8 cellular contexts compared by ENCODE assay signal in the genomic region with DNA sequence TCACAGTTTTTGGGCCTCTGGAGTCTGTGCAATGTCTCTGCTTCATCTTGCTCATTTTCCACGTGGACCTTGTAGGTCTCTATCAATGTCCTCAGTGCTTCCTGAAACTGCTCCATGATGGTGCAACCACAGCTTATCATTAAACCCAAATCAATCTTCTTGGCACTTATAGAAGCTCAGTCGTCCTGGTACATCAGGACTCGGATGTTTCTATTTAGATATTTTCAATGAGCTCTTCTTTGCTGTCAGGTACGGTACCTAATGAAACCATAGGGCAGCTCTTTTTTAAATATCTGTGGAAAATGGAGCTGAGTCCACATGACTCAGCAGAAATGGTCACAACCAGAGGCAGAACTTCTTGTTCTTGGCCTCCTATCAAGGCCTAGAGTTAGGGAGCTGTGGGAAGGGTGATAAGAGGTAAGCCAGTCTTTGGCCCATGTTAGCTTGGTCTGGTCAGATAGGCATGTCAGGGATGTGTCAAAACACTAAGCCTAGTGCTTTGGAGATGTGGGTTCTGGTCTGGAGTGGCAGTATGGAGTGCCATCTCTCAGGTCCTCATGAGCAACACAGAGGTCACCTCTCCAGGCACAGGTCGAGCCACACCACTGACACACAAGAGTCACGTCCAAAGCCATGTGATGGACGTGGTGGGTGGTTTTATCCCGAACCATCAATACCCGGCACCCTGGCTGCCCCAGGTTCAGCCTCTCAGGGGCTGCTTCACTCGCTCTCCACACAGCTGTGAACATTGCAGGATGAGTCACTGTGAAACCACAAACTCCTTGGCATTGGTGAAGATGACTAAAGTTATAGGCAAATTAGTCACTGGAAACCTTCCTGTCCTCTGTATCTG.
A peak's percentile ranks its signal among the peaks of the same experiment; 100 is the strongest.
DNase-seq lines count a peak whose midpoint lies in the region; ATAC-seq and TF ChIP-seq lines count a peak whose summit lies in the region.

No MANE protein-coding gene starts in this region.

- peaks cover 15% of the 10 kb centered on the region for H3K4me1 ChIP-seq in OCI-LY3 (ENCODE audit: low read length)

- peak; percentile 81 to 85 for DNase-seq in activated T-cell treated with anti-CD3 and anti-CD28 coated beads, Interleukin-2, amount 50 U/mL, for 72 hours
- DNase-seq in glomerular visceral epithelial cell (ENCODE audit: extremely low spot score) (peak; percentile 90), retina (no peak), DMS153 (lab: John Stamatoyannopoulos, UW) (no peak)
- peak; percentile 22 to 56 (median 36) for DNase-seq in stimulated activated CD4-positive, alpha-beta T cell treated with anti-CD3 and anti-CD28 coated beads, Interleukin-1b, Interleukin-23, amount 100 ng/mL, for 24 hours (ENCODE audit: low read depth in 4 of 4, low spot score in 1 of 4)

- ATAC-seq in GM18858 (IDR thresholded peaks at IDR 0.05; ENCODE audit: unreplicated experiment), result peak; percentile 86
- peak; percentile 68 for ATAC-seq in HG02970 (IDR thresholded peaks at IDR 0.05; ENCODE audit: low FRiP score, unreplicated experiment)
- ATAC-seq in activated T-cell treated with anti-CD3 and anti-CD28 coated beads, Interleukin-2, amount 50 U/mL, for 72 hours (replicated peaks in 1 of 2), result peak; percentile 95 to 97

- H3K27me3 ChIP-seq in OCI-LY3 (ENCODE audit: low read depth, low read length), result peaks cover 44% of the 10 kb centered on the region

- no peak overlapping the region for H3K9ac ChIP-seq in OCI-LY3 (ENCODE audit: low read length)

- H3K36me3 Mint-ChIP-seq in activated T-cell treated with anti-CD3 and anti-CD28 coated beads, Interleukin-2, amount 50 U/mL, for 72 hours (ENCODE audit: insufficient read depth in 2 of 2), result no peaks in the 10 kb centered on the region

- peaks cover 36% of the 10 kb centered on the region for H3K4me1 Mint-ChIP-seq in activated T-cell treated with anti-CD3 and anti-CD28 coated beads, Interleukin-2, amount 50 U/mL, for 72 hours (ENCODE audit: low read depth)

- H3K9me3 Mint-ChIP-seq in activated T-cell treated with anti-CD3 and anti-CD28 coated beads, Interleukin-2, amount 50 U/mL, for 72 hours, result no peaks in the 10 kb centered on the region

- peak overlapping the region; percentile 7; the same call in 1 of the 2 replicates for H3K4me3 ChIP-seq in OCI-LY3 (ENCODE audit: low read length)

- H3K79me2 ChIP-seq in OCI-LY3 (ENCODE audit: low read length), result no peaks in the 10 kb centered on the region

- H3K4me2 ChIP-seq in OCI-LY3 (ENCODE audit: low read length), result peak overlapping the region; percentile 39

- H3K4me3 Mint-ChIP-seq in activated T-cell treated with anti-CD3 and anti-CD28 coated beads, Interleukin-2, amount 50 U/mL, for 72 hours, result peak overlapping the region; percentile 62 to 74

- H2AFZ ChIP-seq in OCI-LY3 (ENCODE audit: low read depth, low read length), result no peak overlapping the region

- no peaks in the 10 kb centered on the region for H4K20me1 ChIP-seq in OCI-LY3 (ENCODE audit: insufficient read depth, low read length)

- peaks cover 9% of the 10 kb centered on the region for H3K27me3 Mint-ChIP-seq in activated T-cell treated with anti-CD3 and anti-CD28 coated beads, Interleukin-2, amount 50 U/mL, for 72 hours (ENCODE audit: low read depth)

- no peak overlapping the region for H3K27ac ChIP-seq in OCI-LY3 (ENCODE audit: low read length)

- no peaks in the 10 kb centered on the region for H3K36me3 ChIP-seq in OCI-LY3 (replicated peaks; ENCODE audit: low read depth, low read length)

- no peak for TF ChIP-seq CTCF in OCI-LY3 (IDR thresholded peaks at IDR 0.05; ENCODE audit: low read depth, low read length)

- no peaks in the 10 kb centered on the region for H3K9me3 ChIP-seq in OCI-LY3 (ENCODE audit: insufficient read depth, low read length)

- H3K27ac Mint-ChIP-seq in activated T-cell treated with anti-CD3 and anti-CD28 coated beads, Interleukin-2, amount 50 U/mL, for 72 hours, result peak overlapping the region; percentile 44

Comparison
In these comparisons a context has a peak if more than half of its experiments do, and no peak if none do; other contexts are left out.
1. DNase-seq: peak in activated T-cell treated with anti-CD3 and anti-CD28 coated beads, Interleukin-2, amount 50 U/mL, for 72 hours (2 of 2), glomerular visceral epithelial cell (single experiment) and stimulated activated CD4-positive, alpha-beta T cell treated with anti-CD3 and anti-CD28 coated beads, Interleukin-1b, Interleukin-23, amount 100 ng/mL, for 24 hours (4 of 4); none in retina (single experiment) and DMS153 (single experiment).
2. Peak in every context shown above with its lines, with median percentiles within 50 percentile points of each other: ATAC-seq.